ENCODE assay signal across 24 cellular contexts in genomic region chr16:85031451-85031850, GRCh38. TPM values are rescaled to one million over a fixed set of nuclear protein-coding genes. Genes with fewer than 3 reads are reported as not detected.
DNase-seq lines count a peak whose midpoint lies in the region; ATAC-seq and TF ChIP-seq lines count a peak whose summit lies in the region.
"Had no signal": no experiment of that assay in that cellular context is flagged by ENCODE, and none has a peak within 500 bp of the region (broad histone marks: within the 10 kb centered on the region; RNA-seq: fewer than 3 reads in every experiment).

No MANE protein-coding gene starts in this region.

- DNase-seq in CD4-positive, alpha-beta T cell, result no peak
- DNase-seq in endothelial cell (ENCODE audit: low spot score) (no peak), prostate gland (ENCODE audit: low spot score) (no peak), progenitor cell of endocrine pancreas (ENCODE audit: low spot score, unreplicated experiment) (no peak), NCI-H82 (lab: John Stamatoyannopoulos, UW) (no peak), NCI-H1417 (lab: John Stamatoyannopoulos, UW) (no peak), heart right ventricle (no peak)
- DNase-seq: Calu3; CD4-positive, alpha-beta memory T cell; DMS153; HCEC 1CT; Karpas-422; MV-4-11; NCI-H1105 treated with DMSO at 0.1 percent for 48 hours; NCI-H1694 treated with DMSO at 0.1 percent for 48 hours; NCI-H2081 treated with DMSO at 0.1 percent for 48 hours; NCI-H2171 treated with DMSO at 0.1 percent for 48 hours; NCI-H446; NCI-H526; PC-9; RPMI8226; SHP77 had no signal

- CTCF ChIA-PET in CD4-positive, alpha-beta T cell (lab: Charles Lee), result no interaction called here
- CTCF ChIA-PET in HEK293 (lab: Yijun Ruan, JAX), result interaction anchor here (0.6 kb wide), 1 partner anchor 17 kb away, joined by 4 read pairs; no protein-coding TSS in a partner anchor

- no peaks in the 10 kb centered on the region for H3K27me3 Mint-ChIP-seq in CD4-positive, alpha-beta T cell
- H3K27me3 Mint-ChIP-seq in endothelial cell (ENCODE audit: unreplicated experiment), result peaks cover 4% of the 10 kb centered on the region
- H3K27me3 Mint-ChIP-seq in progenitor cell of endocrine pancreas, result peaks cover 9% of the 10 kb centered on the region
- H3K27me3 Mint-ChIP-seq: CD4-positive, alpha-beta memory T cell had no signal

- H3K27ac ChIP-seq in CD4-positive, alpha-beta T cell (ENCODE audit: low read depth, low read length), result no peak overlapping the region
- H3K27ac ChIP-seq in HEK293 (ENCODE audit: extremely low read depth, low read depth, low read length), result no peak overlapping the region
- peak overlapping the region; percentile 87 to 95 for H3K27ac ChIP-seq in prostate gland
- H3K27ac ChIP-seq in heart right ventricle, result no peak overlapping the region

- H3K27ac Mint-ChIP-seq in CD4-positive, alpha-beta T cell, result no peak overlapping the region
- H3K27ac Mint-ChIP-seq in endothelial cell (ENCODE audit: unreplicated experiment) (peak overlapping the region; percentile 1), progenitor cell of endocrine pancreas (no peak overlapping the region)
- H3K27ac Mint-ChIP-seq: GM23338 had no signal

- no peak for TF ChIP-seq CTCF in CD4-positive, alpha-beta T cell (IDR thresholded peaks at IDR 0.05)
- TF ChIP-seq CTCF in HEK293 (tag by site-specific recombination; IDR thresholded peaks at IDR 0.05) (no peak), endothelial cell (IDR thresholded peaks at IDR 0.05; ENCODE audit: unreplicated experiment) (no peak), prostate gland (IDR thresholded peaks at IDR 0.05) (no peak), progenitor cell of endocrine pancreas (IDR thresholded peaks at IDR 0.05; ENCODE audit: unreplicated experiment) (no peak), heart right ventricle (IDR thresholded peaks at IDR 0.05) (no peak)

- no peaks in the 10 kb centered on the region for H3K9me3 ChIP-seq in CD4-positive, alpha-beta T cell (ENCODE audit: control insufficient read depth, low read length)
- H3K9me3 ChIP-seq in HEK293 (ENCODE audit: control insufficient read depth, insufficient read depth, low read depth, low read length), result no peaks in the 10 kb centered on the region
- no peaks in the 10 kb centered on the region for H3K9me3 ChIP-seq in prostate gland
- H3K9me3 ChIP-seq in heart right ventricle, result no peaks in the 10 kb centered on the region

- no peaks in the 10 kb centered on the region for H3K9me3 Mint-ChIP-seq in CD4-positive, alpha-beta T cell
- H3K9me3 Mint-ChIP-seq in endothelial cell (ENCODE audit: unreplicated experiment) (no peaks in the 10 kb centered on the region), progenitor cell of endocrine pancreas (ENCODE audit: low read depth) (no peaks in the 10 kb centered on the region)
- H3K9me3 Mint-ChIP-seq: CD4-positive, alpha-beta memory T cell; GM23338 had no signal

- peaks cover 0 to 6% of the 10 kb centered on the region in 2 experiments; a peak in 1 of 3 replicates for H3K36me3 ChIP-seq in HEK293 (ENCODE audit: control insufficient read depth in 2 of 2, insufficient read depth in 1 of 2, low read length in 2 of 2)
- H3K36me3 ChIP-seq in prostate gland, result no peaks in the 10 kb centered on the region
- H3K36me3 ChIP-seq in heart right ventricle, result peaks cover 0 to 14% (median 0%) of the 10 kb centered on the region in 9 donors

- TF ChIP-seq POLR2A in prostate gland (IDR thresholded peaks at IDR 0.05), result no peak

- peaks cover 22% of the 10 kb centered on the region for H3K36me3 Mint-ChIP-seq in CD4-positive, alpha-beta T cell (ENCODE audit: low read depth)
- H3K36me3 Mint-ChIP-seq in endothelial cell (ENCODE audit: low read depth, unreplicated experiment) (peaks cover 4% of the 10 kb centered on the region), progenitor cell of endocrine pancreas (ENCODE audit: insufficient read depth) (peaks cover 8% of the 10 kb centered on the region)

- H3K4me1 ChIP-seq in HEK293 (ENCODE audit: control insufficient read depth, insufficient read depth, low read length), result peaks cover 16% of the 10 kb centered on the region
- H3K4me1 ChIP-seq in prostate gland (replicated peaks), result peaks cover 22% of the 10 kb centered on the region
- peaks cover 5 to 38% (median 26%) of the 10 kb centered on the region in 9 donors for H3K4me1 ChIP-seq in heart right ventricle

- H3K4me3 ChIP-seq in HEK293 (ENCODE audit: low read depth, low read length) (no peak overlapping the region), prostate gland (no peak overlapping the region), heart right ventricle (no peak overlapping the region)
- H3K4me3 ChIP-seq: GM23338, PC-9 had no signal

- peaks cover 31% of the 10 kb centered on the region for H3K4me1 Mint-ChIP-seq in CD4-positive, alpha-beta T cell (ENCODE audit: low read depth)
- H3K4me1 Mint-ChIP-seq in endothelial cell (ENCODE audit: unreplicated experiment), result peaks cover 18% of the 10 kb centered on the region
- peaks cover 15% of the 10 kb centered on the region for H3K4me1 Mint-ChIP-seq in progenitor cell of endocrine pancreas (ENCODE audit: low read depth)

- no peaks in the 10 kb centered on the region for H3K27me3 ChIP-seq in CD4-positive, alpha-beta T cell (ENCODE audit: control insufficient read depth, insufficient read depth, low read length)
- H3K27me3 ChIP-seq in prostate gland (replicated peaks; ENCODE audit: insufficient read depth) (no peaks in the 10 kb centered on the region), heart right ventricle (no peaks in the 10 kb centered on the region)

- POLR2A ChIA-PET in CD4-positive, alpha-beta T cell (lab: Charles Lee), result interaction anchor here (3.8 kb wide), 1 partner anchor 20 kb away, joined by 16 read pairs; the partner anchor contains the start of gene ZDHHC7
- POLR2A ChIA-PET in HEK293 (lab: Yijun Ruan, JAX), result no interaction called here

- no peak for ATAC-seq in CD4-positive, alpha-beta T cell (ENCODE audit: poor library complexity)
- no peak for ATAC-seq in heart right ventricle
- ATAC-seq: GM23338 had no signal

- H3K4me3 Mint-ChIP-seq in CD4-positive, alpha-beta T cell, result peak overlapping the region; percentile 72
- no peak overlapping the region for H3K4me3 Mint-ChIP-seq in endothelial cell (ENCODE audit: unreplicated experiment)
- no peak overlapping the region for H3K4me3 Mint-ChIP-seq in progenitor cell of endocrine pancreas (ENCODE audit: low read depth)
- H3K4me3 Mint-ChIP-seq: CD4-positive, alpha-beta memory T cell; GM23338 had no signal

- intact Hi-C loops in CD4-positive, alpha-beta T cell (cut with DNase I, micrococcal nuclease), result no loop called here
- intact Hi-C loops in prostate gland (cut with DNase I) (no loop called here), heart right ventricle (cut with DNase I) (loop anchor here in 1 of 10 donors (5.0 kb wide), 1 partner anchor 51 kb away; no protein-coding TSS in a partner anchor)

- WGBS in prostate gland, result 71% methylated on average over 5 of the region's 5 CpGs
- WGBS in heart right ventricle, 2 donors, result 81 to 82% methylated on average over 5 of the region's 5 CpGs

TF ChIP-seq in HEK293, 187 proteins besides CTCF, POLR2A, EP300 and RAD21:
- TF ChIP-seq, protein P1, sequence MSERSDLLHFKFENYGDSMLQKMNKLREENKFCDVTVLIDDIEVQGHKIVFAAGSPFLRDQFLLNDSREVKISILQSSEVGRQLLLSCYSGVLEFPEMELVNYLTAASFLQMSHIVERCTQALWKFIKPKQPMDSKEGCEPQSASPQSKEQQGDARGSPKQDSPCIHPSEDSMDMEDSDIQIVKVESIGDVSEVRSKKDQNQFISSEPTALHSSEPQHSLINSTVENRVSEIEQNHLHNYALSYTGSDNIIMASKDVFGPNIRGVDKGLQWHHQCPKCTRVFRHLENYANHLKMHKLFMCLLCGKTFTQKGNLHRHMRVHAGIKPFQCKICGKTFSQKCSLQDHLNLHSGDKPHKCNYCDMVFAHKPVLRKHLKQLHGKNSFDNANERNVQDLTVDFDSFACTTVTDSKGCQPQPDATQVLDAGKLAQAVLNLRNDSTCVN (tag by site-specific recombination; optimal IDR thresholded peaks at IDR 0.05), result no peak
- peak; percentile 61 for TF ChIP-seq ZNF623 (tag by site-specific recombination; IDR thresholded peaks at IDR 0.05)

RNA-seq across cellular contexts. Expression of gene KIAA0513, which starts 3.9 kb away (rescaled TPM):
- 10 to 100 TPM in 1 of 2 experiments, 1 to 10 TPM in 1; 9.0 to 10.9 TPM for total RNA-seq in CD4-positive, alpha-beta T cell
- total RNA-seq in endothelial cell (ENCODE audit: unreplicated experiment) (5.5 TPM), prostate gland (10 to 100 TPM; 14.4 to 29.4 TPM), progenitor cell of endocrine pancreas (15.2 and 16.3 TPM in 2 replicates), heart right ventricle (10 to 100 TPM in 2 of 10 donors, 1 to 10 TPM in 8; 5.9 to 10.9 (median 8.5) TPM)
- polyA plus RNA-seq in heart right ventricle, result 1 to 10 TPM; 2.4 to 3.1 TPM

RNA-seq across cellular contexts. Expression of gene ZDHHC7, which starts 20.1 kb away (rescaled TPM):
- 10 to 100 TPM; 39.8 to 44.6 TPM for total RNA-seq in CD4-positive, alpha-beta T cell
- 46.5 TPM for total RNA-seq in endothelial cell (ENCODE audit: unreplicated experiment)
- 10 to 100 TPM; 64.6 TPM for total RNA-seq in prostate gland
- 67.3 TPM in 2 replicates for total RNA-seq in progenitor cell of endocrine pancreas
- 10 to 100 TPM; 36.2 to 55.5 (median 43.2) TPM for total RNA-seq in heart right ventricle
- polyA plus RNA-seq in heart right ventricle, result 10 to 100 TPM; 15.1 to 16.6 TPM

Comparison
In these comparisons a context has a peak if more than half of its experiments do, and no peak if none do; other contexts are left out.
1. H3K27ac ChIP-seq: peak in prostate gland (2 of 2); none in CD4-positive, alpha-beta T cell (single experiment), HEK293 (single experiment) and heart right ventricle (0 of 10).